ENCODE assay signal across 22 cellular contexts in the genomic region with DNA sequence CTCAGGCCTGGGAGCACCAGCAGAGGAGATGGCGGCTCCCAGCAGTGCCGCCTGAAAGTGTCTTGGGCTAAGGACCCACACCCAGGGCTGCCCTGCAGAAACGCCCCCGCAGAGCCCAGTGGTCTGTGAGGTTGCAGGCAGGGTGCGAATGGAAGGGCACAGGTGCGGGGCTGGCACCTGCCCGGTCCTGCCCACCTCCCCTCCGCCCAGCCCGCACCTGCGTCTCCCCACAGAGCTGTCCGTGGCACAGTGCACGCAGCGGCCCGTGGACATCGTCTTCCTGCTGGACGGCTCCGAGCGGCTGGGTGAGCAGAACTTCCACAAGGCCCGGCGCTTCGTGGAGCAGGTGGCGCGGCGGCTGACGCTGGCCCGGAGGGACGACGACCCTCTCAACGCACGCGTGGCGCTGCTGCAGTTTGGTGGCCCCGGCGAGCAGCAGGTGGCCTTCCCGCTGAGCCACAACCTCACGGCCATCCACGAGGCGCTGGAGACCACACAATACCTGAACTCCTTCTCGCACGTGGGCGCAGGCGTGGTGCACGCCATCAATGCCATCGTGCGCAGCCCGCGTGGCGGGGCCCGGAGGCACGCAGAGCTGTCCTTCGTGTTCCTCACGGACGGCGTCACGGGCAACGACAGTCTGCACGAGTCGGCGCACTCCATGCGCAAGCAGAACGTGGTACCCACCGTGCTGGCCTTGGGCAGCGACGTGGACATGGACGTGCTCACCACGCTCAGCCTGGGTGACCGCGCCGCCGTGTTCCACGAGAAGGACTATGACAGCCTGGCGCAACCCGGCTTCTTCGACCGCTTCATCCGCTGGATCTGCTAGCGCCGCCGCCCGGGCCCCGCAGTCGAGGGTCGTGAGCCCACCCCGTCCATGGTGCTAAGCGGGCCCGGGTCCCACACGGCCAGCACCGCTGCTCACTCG. TPM values are rescaled to one million over a fixed set of nuclear protein-coding genes. Genes with fewer than 3 reads are reported as not detected.
"Had no signal": no experiment of that assay in that cellular context is flagged by ENCODE, and none has a peak within 500 bp of the region (broad histone marks: within the 10 kb centered on the region; RNA-seq: fewer than 3 reads in every experiment).

No MANE protein-coding gene starts in this region.

- H3K36me3 Mint-ChIP-seq: immature natural killer cell, type B pancreatic cell had no signal

- H3K27me3 Mint-ChIP-seq: activated CD4-positive, alpha-beta T cell treated with anti-CD3 and anti-CD28 coated beads, Interleukin-2, amount 10 ng/mL, durations not matched to agents 7 days and 5 days; activated naive CD8-positive, alpha-beta T cell treated with anti-CD3 and anti-CD28 coated beads, Interleukin-2, amount 50 U/mL, for 24 hours; central memory CD8-positive, alpha-beta T cell had no signal

- H3K9me3 ChIP-seq: gastrocnemius medialis, prostate gland, spleen, suprapubic skin had no signal

- H3K27ac ChIP-seq: brain microvascular endothelial cell, gastrocnemius medialis, prostate gland, spleen, suprapubic skin had no signal

- H3K4me3 Mint-ChIP-seq: activated CD4-positive, alpha-beta T cell treated with anti-CD3 and anti-CD28 coated beads, Interleukin-2, amount 10 ng/mL, durations not matched to agents 7 days and 5 days; activated CD8-positive, alpha-beta T cell treated with anti-CD3 and anti-CD28 coated beads, Interleukin-2, amount 10 ng/mL, durations not matched to agents 7 days and 5 days; activated naive CD4-positive, alpha-beta T cell treated with anti-CD3 and anti-CD28 coated beads for 36 hours; activated naive CD8-positive, alpha-beta T cell treated with anti-CD3 and anti-CD28 coated beads, Interleukin-2, amount 50 U/mL, for 24 hours; activated T-cell treated with anti-CD3 and anti-CD28 coated beads, Interleukin-2, amount 50 U/mL, for 24 hours; central memory CD8-positive, alpha-beta T cell; immature natural killer cell; type B pancreatic cell had no signal

- H3K36me3 ChIP-seq: gastrocnemius medialis, prostate gland had no signal

- H3K4me3 ChIP-seq: coronary artery, gastrocnemius medialis, prostate gland, spleen, suprapubic skin had no signal

- H3K27me3 ChIP-seq: brain microvascular endothelial cell, gastrocnemius medialis, suprapubic skin had no signal

- H3K4me1 ChIP-seq: gastrocnemius medialis, prostate gland, suprapubic skin had no signal

- ATAC-seq: activated CD8-positive, alpha-beta T cell treated with anti-CD3 and anti-CD28 coated beads, Interleukin-2, amount 10 ng/mL, durations not matched to agents 7 days and 5 days; activated naive CD8-positive, alpha-beta T cell treated with anti-CD3 and anti-CD28 coated beads, Interleukin-2, amount 50 U/mL, for 24 hours; gastrocnemius medialis had no signal

- DNase-seq: activated CD4-positive, alpha-beta T cell treated with anti-CD3 and anti-CD28 coated beads, Interleukin-2, amount 10 ng/mL, durations not matched to agents 7 days and 5 days; activated CD8-positive, alpha-beta T cell treated with anti-CD3 and anti-CD28 coated beads, Interleukin-2, amount 10 ng/mL, durations not matched to agents 7 days and 5 days; activated naive CD4-positive, alpha-beta T cell treated with anti-CD3 and anti-CD28 coated beads for 36 hours; activated naive CD8-positive, alpha-beta T cell treated with anti-CD3 and anti-CD28 coated beads, Interleukin-2, amount 50 U/mL, for 24 hours; activated T-cell treated with anti-CD3 and anti-CD28 coated beads, Interleukin-2, amount 50 U/mL, for 24 hours; anterior cingulate cortex; brain microvascular endothelial cell; gastrocnemius medialis; head of caudate nucleus; immature natural killer cell; stimulated activated naive CD4-positive, alpha-beta T cell treated with Interleukin-2 at 50 U/mL for 16 hours had no signal

- H3K4me1 Mint-ChIP-seq: activated CD4-positive, alpha-beta T cell treated with anti-CD3 and anti-CD28 coated beads, Interleukin-2, amount 10 ng/mL, durations not matched to agents 7 days and 5 days; activated naive CD8-positive, alpha-beta T cell treated with anti-CD3 and anti-CD28 coated beads, Interleukin-2, amount 50 U/mL, for 24 hours; central memory CD8-positive, alpha-beta T cell; immature natural killer cell had no signal

- H3K27ac Mint-ChIP-seq: activated CD4-positive, alpha-beta T cell treated with anti-CD3 and anti-CD28 coated beads, Interleukin-2, amount 10 ng/mL, durations not matched to agents 7 days and 5 days; activated CD8-positive, alpha-beta T cell treated with anti-CD3 and anti-CD28 coated beads, Interleukin-2, amount 10 ng/mL, durations not matched to agents 7 days and 5 days; activated naive CD4-positive, alpha-beta T cell treated with anti-CD3 and anti-CD28 coated beads for 36 hours; activated naive CD8-positive, alpha-beta T cell treated with anti-CD3 and anti-CD28 coated beads, Interleukin-2, amount 50 U/mL, for 24 hours; activated T-cell treated with anti-CD3 and anti-CD28 coated beads, Interleukin-2, amount 50 U/mL, for 24 hours; immature natural killer cell; type B pancreatic cell had no signal

- H3K9me3 Mint-ChIP-seq: activated CD4-positive, alpha-beta T cell treated with anti-CD3 and anti-CD28 coated beads, Interleukin-2, amount 10 ng/mL, durations not matched to agents 7 days and 5 days; activated naive CD4-positive, alpha-beta T cell treated with anti-CD3 and anti-CD28 coated beads for 36 hours; activated naive CD8-positive, alpha-beta T cell treated with anti-CD3 and anti-CD28 coated beads, Interleukin-2, amount 50 U/mL, for 24 hours; activated T-cell treated with anti-CD3 and anti-CD28 coated beads, Interleukin-2, amount 50 U/mL, for 24 hours; central memory CD8-positive, alpha-beta T cell; immature natural killer cell; type B pancreatic cell had no signal

RNA-seq across cellular contexts. Expression of gene FTCD, which starts 23.4 kb away (rescaled TPM):
- total RNA-seq: activated CD4-positive, alpha-beta T cell treated with anti-CD3 and anti-CD28 coated beads, Interleukin-2, amount 10 ng/mL, durations not matched to agents 7 days and 5 days; activated naive CD4-positive, alpha-beta T cell treated with anti-CD3 and anti-CD28 coated beads for 36 hours; epithelial cell of proximal tubule; lung microvascular endothelial cell; omental fat pad; suprapubic skin; T-helper 1 cell treated with Interleukin-12 subunit alpha and Interleukin-12 subunit beta and Interleukin-4 antibody, amounts not matched to agents 30 ng/mL and 1 ng/mL, for 36 hours had no signal
- polyA plus RNA-seq: immature natural killer cell had no signal

RNA-seq across cellular contexts. Expression of gene COL6A2, which starts 34.1 kb away (rescaled TPM):
- polyA plus RNA-seq: neural cell had no signal
